Comparison of ENCODE assay signal across 8 cellular contexts in the genomic region with DNA sequence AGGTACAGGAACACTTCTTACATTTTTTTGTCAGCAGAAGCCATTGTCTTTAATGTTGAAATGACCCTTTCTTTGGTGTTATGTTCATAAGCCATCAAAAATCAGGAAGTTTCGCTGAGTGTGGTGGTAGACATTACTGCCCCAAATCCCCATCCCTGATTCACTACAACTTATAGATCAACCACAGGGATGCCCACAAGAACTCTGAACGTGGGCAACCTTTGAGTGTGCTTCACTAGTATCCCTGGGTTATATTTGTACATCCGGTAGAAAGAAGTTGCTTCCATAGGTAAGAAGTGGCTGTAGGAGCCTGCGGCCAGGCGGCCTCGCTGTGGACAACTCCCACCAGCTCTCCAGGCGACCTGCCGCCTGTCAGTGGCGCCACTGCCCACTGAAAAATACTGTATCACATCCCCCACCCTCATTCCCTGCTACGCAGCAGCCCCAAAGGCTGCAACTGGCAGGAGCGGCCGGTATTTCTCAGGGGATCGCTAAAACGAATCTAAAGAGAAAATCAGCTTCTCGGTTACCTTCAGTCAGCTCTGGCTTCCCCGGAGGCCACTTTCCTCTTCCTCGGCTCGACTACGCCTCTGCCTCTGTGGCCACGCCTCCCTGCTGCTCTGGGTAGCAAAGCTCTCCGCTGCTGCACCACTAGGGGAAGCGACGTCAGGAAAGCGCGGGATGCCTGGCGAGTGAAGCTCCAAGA. TPM values are rescaled to one million over a fixed set of nuclear protein-coding genes. Genes with fewer than 3 reads are reported as not detected.
DNase-seq lines count a peak whose midpoint lies in the region; ATAC-seq lines count a peak whose summit lies in the region.

No MANE protein-coding gene starts in this region.

- no peak overlapping the region for H4K8ac ChIP-seq in neuronal stem cell (ENCODE audit: low read depth, low read length)

- no peak overlapping the region for H2BK120ac ChIP-seq in neuronal stem cell (ENCODE audit: low read depth, low read length)

- no peak overlapping the region for H2BK5ac ChIP-seq in neuronal stem cell (ENCODE audit: low read length)

- DNase-seq in activated T-cell treated with anti-CD3 and anti-CD28 coated beads for 24 hours (ENCODE audit: low read depth) (peak; percentile 39), fibroblast of peridontal ligament (ENCODE audit: extremely low read depth) (peak; percentile 3), neuronal stem cell (ENCODE audit: low spot score) (peak; percentile 18), COLO829 (ENCODE audit: low spot score) (no peak)

- no peak overlapping the region for H2BK12ac ChIP-seq in neuronal stem cell (ENCODE audit: low read length)

- H2AK5ac ChIP-seq in neuronal stem cell (ENCODE audit: low read depth, low read length) = no peak overlapping the region

- WGBS in neuronal stem cell (ENCODE audit: extremely low coverage in 2 of 2, insufficient read length in 2 of 2, insufficient replicate concordance in 1 of 2), 2 donors = no CpG with 5 or more reads among the region's 26 CpGs

- H3K27ac ChIP-seq in ACC112 (ENCODE audit: low read depth, low read length) = no peak overlapping the region
- no peak overlapping the region for H3K27ac ChIP-seq in neuronal stem cell (replicated peaks; ENCODE audit: low read length)
- no peak overlapping the region for H3K27ac ChIP-seq in subcutaneous abdominal adipose tissue (ENCODE audit: low read depth, low read length)

- H4K91ac ChIP-seq in neuronal stem cell (ENCODE audit: low read depth, low read length, poor library complexity) = no peak overlapping the region

- no peak overlapping the region for H3K14ac ChIP-seq in neuronal stem cell (ENCODE audit: low read length)

- H3K9me3 ChIP-seq in neuronal stem cell (replicated peaks in 1 of 2; ENCODE audit: control insufficient read depth in 2 of 2, insufficient read depth in 1 of 2, low read depth in 1 of 2, low read length in 2 of 2) (no peaks in the 10 kb centered on the region), subcutaneous abdominal adipose tissue (ENCODE audit: control insufficient read depth in 5 of 5, low read length in 5 of 5) (peaks cover 0 to 17% (median 8%) of the 10 kb centered on the region in 5 donors)

- H2AFZ ChIP-seq in ACC112 (ENCODE audit: low read length, unreplicated experiment) (no peak overlapping the region), neuronal stem cell (ENCODE audit: low read length) (peak overlapping the region; percentile 57)

- H3K27me3 ChIP-seq in ACC112 (ENCODE audit: insufficient read depth, low read length) = no peaks in the 10 kb centered on the region
- H3K27me3 ChIP-seq in neuronal stem cell (ENCODE audit: control insufficient read depth in 3 of 3, insufficient read depth in 3 of 3, low read depth in 1 of 3, low read length in 3 of 3) = peaks cover 0 to 3% (median 0%) of the 10 kb centered on the region in 3 experiments
- peaks cover 0 to 10% (median 2%) of the 10 kb centered on the region in 5 donors for H3K27me3 ChIP-seq in subcutaneous abdominal adipose tissue (ENCODE audit: control insufficient read depth in 5 of 5, insufficient read depth in 4 of 5, low read length in 5 of 5)

- H3K4me3 ChIP-seq in ACC112 (ENCODE audit: low read depth, low read length) = peak overlapping the region; percentile 70
- peak overlapping the region; percentile 33 to 71 for H3K4me3 ChIP-seq in neuronal stem cell (ENCODE audit: low read length in 2 of 2)
- peak overlapping the region in 4 of 5 donors; percentile 32 to 54 (median 40) for H3K4me3 ChIP-seq in subcutaneous abdominal adipose tissue (ENCODE audit: low read depth in 1 of 5, low read length in 5 of 5)

- H3K79me2 ChIP-seq in ACC112 (ENCODE audit: control insufficient read depth, insufficient read depth, low read length, unreplicated experiment) = no peaks in the 10 kb centered on the region

- H3K4ac ChIP-seq in neuronal stem cell (ENCODE audit: low read length) = no peak overlapping the region

- H2BK15ac ChIP-seq in neuronal stem cell (ENCODE audit: low read length) = no peak overlapping the region

- H3K4me1 ChIP-seq in ACC112 (ENCODE audit: control insufficient read depth, insufficient read depth, low read length, unreplicated experiment) (no peaks in the 10 kb centered on the region), neuronal stem cell (ENCODE audit: control insufficient read depth in 2 of 2, insufficient read depth in 1 of 2, low read depth in 1 of 2, low read length in 2 of 2) (peaks cover 0 to 1% of the 10 kb centered on the region in 2 donors), subcutaneous abdominal adipose tissue (ENCODE audit: control insufficient read depth in 5 of 5, insufficient read depth in 5 of 5, low read length in 5 of 5) (peaks cover 0 to 8% (median 5%) of the 10 kb centered on the region in 5 donors)

- ATAC-seq in GM19328 (IDR thresholded peaks at IDR 0.05; ENCODE audit: unreplicated experiment) = peak; percentile 97
- ATAC-seq in HG03520 (IDR thresholded peaks at IDR 0.05; ENCODE audit: unreplicated experiment) = peak; percentile 79

- H3K36me3 ChIP-seq in ACC112 (ENCODE audit: insufficient read depth, low read length) (no peaks in the 10 kb centered on the region), neuronal stem cell (replicated peaks in 1 of 2; ENCODE audit: control insufficient read depth in 2 of 2, insufficient read depth in 2 of 2, low read length in 2 of 2) (no peaks in the 10 kb centered on the region), subcutaneous abdominal adipose tissue (ENCODE audit: control insufficient read depth in 5 of 5, insufficient read depth in 5 of 5, low read length in 5 of 5) (peaks cover 0 to 8% (median 4%) of the 10 kb centered on the region in 5 donors)

- peak overlapping the region; percentile 48 for H3K4me2 ChIP-seq in neuronal stem cell (ENCODE audit: insufficient read depth, low read length, poor library complexity, severe bottlenecking)

- no peak overlapping the region for H3K23ac ChIP-seq in neuronal stem cell (ENCODE audit: low read depth, low read length, poor library complexity)

- H3K79me1 ChIP-seq in neuronal stem cell (ENCODE audit: low read depth, low read length) = no peaks in the 10 kb centered on the region

- H3K18ac ChIP-seq in neuronal stem cell (ENCODE audit: low read length) = no peak overlapping the region

- H3K9ac ChIP-seq in neuronal stem cell (ENCODE audit: low read depth, low read length, poor library complexity) = no peak overlapping the region
- H3K9ac ChIP-seq in subcutaneous abdominal adipose tissue (ENCODE audit: low read length in 5 of 5) = peak overlapping the region in 1 of 5 donors; percentile 19

RNA-seq across cellular contexts. Expression of a gene that starts 13.9 kb away (rescaled TPM):
- polyA plus RNA-seq in neuronal stem cell (2013, experiment 1 of 2) = not detected
- not detected for polyA plus RNA-seq in neuronal stem cell (2013, experiment 2 of 2)

RNA-seq across cellular contexts. Expression of a gene that starts 43.5 kb away (rescaled TPM):
- polyA plus RNA-seq in neuronal stem cell (2013, experiment 1 of 2) = not detected
- not detected for polyA plus RNA-seq in neuronal stem cell (2013, experiment 2 of 2)

RNA-seq across cellular contexts. Expression of a gene that starts 48.5 kb away (rescaled TPM):
- 4.2 TPM for polyA plus RNA-seq in neuronal stem cell (2013, experiment 1 of 2)
- polyA plus RNA-seq in neuronal stem cell (2013, experiment 2 of 2) = 4.4 TPM

RNA-seq across cellular contexts. Expression of a gene that starts 49.2 kb away (rescaled TPM):
- polyA plus RNA-seq in neuronal stem cell (2013, experiment 1 of 2) = 7.5 TPM
- 7.3 TPM for polyA plus RNA-seq in neuronal stem cell (2013, experiment 2 of 2)
